Comparison of ENCODE assay signal across 24 cellular contexts in the genomic region with DNA sequence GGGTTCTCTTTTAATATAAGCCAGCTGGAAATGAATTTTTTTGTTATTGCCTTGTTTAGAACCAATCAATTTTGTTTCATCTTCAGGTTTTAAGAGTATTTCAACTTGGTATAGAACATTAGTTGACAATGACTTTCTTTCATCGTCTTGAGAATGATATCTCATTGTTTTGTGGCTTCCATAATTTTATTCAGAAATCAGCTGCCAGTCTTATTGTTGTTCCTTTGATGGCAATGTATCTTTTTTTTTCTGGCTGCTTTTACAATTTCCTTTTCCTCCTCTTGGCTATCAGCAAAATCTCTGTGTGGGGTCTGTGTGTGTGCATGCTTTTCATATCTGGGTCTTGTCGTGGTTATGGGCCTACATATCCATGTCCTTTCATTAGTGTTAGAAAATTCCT.
"Had no signal": no experiment of that assay in that cellular context is flagged by ENCODE, and none has a peak within 500 bp of the region (broad histone marks: within the 10 kb centered on the region; RNA-seq: fewer than 3 reads in every experiment).

No MANE protein-coding gene starts in this region.

- FAIRE-seq: small intestine had no signal

- H3K9me3 ChIP-seq: neutrophil, uterus had no signal

- H3K4me3 ChIP-seq: left ventricle myocardium inferior, lung, neural progenitor cell, right atrium auricular region, spleen, tibial nerve, uterus had no signal

- H3K27ac Mint-ChIP-seq: mesothelial cell of epicardium; naive B cell; natural killer cell; nephron progenitor cell; neural progenitor cell; progenitor cell of endocrine pancreas; stimulated activated effector memory CD8-positive, alpha-beta T cell treated with anti-CD3 and anti-CD28 coated beads, Interleukin-12 subunit alpha, Interleukin-12 subunit beta, amount 100 ng/mL, for 72 hours; stimulated activated naive CD8-positive, alpha-beta T cell treated with anti-CD3 and anti-CD28 coated beads, Interleukin-15, amount 100 ng/mL, for 72 hours; type B pancreatic cell had no signal

- H3K27ac ChIP-seq: left ventricle myocardium inferior, neural progenitor cell, neutrophil, right atrium auricular region, spleen, tibial nerve, uterus had no signal

- H3K27me3 ChIP-seq: neural progenitor cell, neutrophil, right atrium auricular region, spleen, tibial nerve, uterus had no signal

- H3K36me3 Mint-ChIP-seq: naive B cell; neural progenitor cell; stimulated activated effector memory CD8-positive, alpha-beta T cell treated with anti-CD3 and anti-CD28 coated beads, Interleukin-12 subunit alpha, Interleukin-12 subunit beta, amount 100 ng/mL, for 72 hours; type B pancreatic cell had no signal

- H2AFZ ChIP-seq: neural progenitor cell had no signal

- H3K4me1 ChIP-seq: left ventricle myocardium inferior, neural progenitor cell, right atrium auricular region, spleen, tibial nerve, uterus had no signal

- DNase-seq: islet precursor cell; left ventricle myocardium inferior; mesendoderm; naive B cell; natural killer cell; nephron progenitor cell; occipital lobe; small intestine; spleen; stimulated activated CD4-positive, alpha-beta T cell treated with anti-CD3 and anti-CD28 coated beads, Interleukin-4, amount 100 ng/mL, for 24 hours; stimulated activated naive CD4-positive, alpha-beta T cell treated with Interleukin-2 at 50 U/mL for 16 hours; stimulated activated naive CD8-positive, alpha-beta T cell treated with anti-CD3 and anti-CD28 coated beads, Interleukin-15, amount 100 ng/mL, for 72 hours; substantia nigra; uterus had no signal

- H3K36me3 ChIP-seq: left ventricle myocardium inferior, neural progenitor cell, neutrophil, right atrium auricular region, spleen, tibial nerve, uterus had no signal

- ATAC-seq: natural killer cell; sciatic nerve; stimulated activated effector memory CD8-positive, alpha-beta T cell treated with anti-CD3 and anti-CD28 coated beads, Interleukin-12 subunit alpha, Interleukin-12 subunit beta, amount 100 ng/mL, for 72 hours; stimulated activated naive CD8-positive, alpha-beta T cell treated with anti-CD3 and anti-CD28 coated beads, Interleukin-15, amount 100 ng/mL, for 72 hours had no signal

- H3K9ac ChIP-seq: neural progenitor cell had no signal

- H3K4me1 Mint-ChIP-seq: naive B cell; natural killer cell; nephron progenitor cell; neural progenitor cell; stimulated activated effector memory CD8-positive, alpha-beta T cell treated with anti-CD3 and anti-CD28 coated beads, Interleukin-12 subunit alpha, Interleukin-12 subunit beta, amount 100 ng/mL, for 72 hours; stimulated activated naive CD8-positive, alpha-beta T cell treated with anti-CD3 and anti-CD28 coated beads, Interleukin-15, amount 100 ng/mL, for 72 hours had no signal

- H3K4me3 Mint-ChIP-seq: mesothelial cell of epicardium; naive B cell; natural killer cell; nephron progenitor cell; neural progenitor cell; stimulated activated effector memory CD8-positive, alpha-beta T cell treated with anti-CD3 and anti-CD28 coated beads, Interleukin-12 subunit alpha, Interleukin-12 subunit beta, amount 100 ng/mL, for 72 hours; stimulated activated naive CD8-positive, alpha-beta T cell treated with anti-CD3 and anti-CD28 coated beads, Interleukin-15, amount 100 ng/mL, for 72 hours; type B pancreatic cell had no signal

- H3K27me3 Mint-ChIP-seq: naive B cell, progenitor cell of endocrine pancreas, type B pancreatic cell had no signal

- H3K4me2 ChIP-seq: neural progenitor cell had no signal
